In genomic region chr7:73718438-73718881, GRCh38 we compare ENCODE assay signal across 9 cellular contexts. TPM values are rescaled to one million over a fixed set of nuclear protein-coding genes. Genes with fewer than 3 reads are reported as not detected.
DNase-seq lines count a peak whose midpoint lies in the region; ATAC-seq, FAIRE-seq and TF ChIP-seq lines count a peak whose summit lies in the region.
"Had no signal": no experiment of that assay in that cellular context is flagged by ENCODE, and none has a peak within 500 bp of the region (broad histone marks: within the 10 kb centered on the region; RNA-seq: fewer than 3 reads in every experiment).

No MANE protein-coding gene starts in this region.

- H3K27ac ChIP-seq in astrocyte (ENCODE audit: low read depth, low read length) (peak overlapping the region; percentile 95), mesendoderm (ENCODE audit: low read depth, low read length) (no peak overlapping the region)

- H3K27ac Mint-ChIP-seq in astrocyte (ENCODE audit: unreplicated experiment): no peak overlapping the region

- ATAC-seq in activated CD4-positive, CD25-positive, alpha-beta regulatory T cell treated with anti-CD3 and anti-CD28 coated beads, Interleukin-2, amount 50 U/mL, for 24 hours: no peak
- ATAC-seq in GM18861 (IDR thresholded peaks at IDR 0.05; ENCODE audit: unreplicated experiment): no peak

- TF ChIP-seq CTCF in astrocyte (IDR thresholded peaks at IDR 0.05; ENCODE audit: insufficient read depth, low read depth, low read length): no peak

- H2AFZ ChIP-seq in astrocyte (ENCODE audit: low read depth, low read length): no peak overlapping the region

- H3K27me3 ChIP-seq in astrocyte (ENCODE audit: insufficient read depth, low read length) (no peaks in the 10 kb centered on the region), mesendoderm (ENCODE audit: insufficient read depth, low read length, poor library complexity) (peaks cover 2% of the 10 kb centered on the region)

- no peak overlapping the region for H4K8ac ChIP-seq in mesendoderm (ENCODE audit: low read depth, low read length)

- no peak overlapping the region for H2BK5ac ChIP-seq in mesendoderm (ENCODE audit: low read length)

- no CpG with 5 or more reads among the region's 9 CpGs for WGBS in mesendoderm (ENCODE audit: extremely low coverage, insufficient coverage, low lambda C conversion rate)

- H2BK15ac ChIP-seq in mesendoderm (replicated peaks; ENCODE audit: low read depth): no peak overlapping the region

- peaks cover 12% of the 10 kb centered on the region for H3K27me3 Mint-ChIP-seq in astrocyte (ENCODE audit: low read depth, unreplicated experiment)

- H2AK5ac ChIP-seq in mesendoderm (ENCODE audit: low read length): no peak overlapping the region

- no peak overlapping the region for H2BK120ac ChIP-seq in mesendoderm (ENCODE audit: low read depth, low read length)

- no peaks in the 10 kb centered on the region for H3K9me3 ChIP-seq in astrocyte (ENCODE audit: insufficient read depth, low read depth, low read length)

- H4K5ac ChIP-seq in mesendoderm (ENCODE audit: low read length): no peak overlapping the region

- no peak overlapping the region for H3K18ac ChIP-seq in mesendoderm (ENCODE audit: low read length)

- peak overlapping the region; percentile 95 for H3K9ac ChIP-seq in astrocyte (ENCODE audit: low read length)
- peak overlapping the region; percentile 82 for H3K9ac ChIP-seq in mesendoderm (ENCODE audit: low read length)

- DNase-seq in stimulated activated CD4-positive, alpha-beta T cell treated with anti-CD3 and anti-CD28 coated beads, Interleukin-4, amount 100 ng/mL, for 1 hour: peak; percentile 39
- no peak for DNase-seq in stimulated activated CD4-positive, alpha-beta T cell treated with anti-CD3 and anti-CD28 coated beads, Interleukin-2, amount 100 ng/mL, for 48 hours
- no peak for DNase-seq in astrocyte (ENCODE audit: low read depth)
- DNase-seq in mesendoderm: no peak
- no peak for DNase-seq in erythroblast (lab: John Stamatoyannopoulos, UW)
- no peak for DNase-seq in GM19240 (ENCODE audit: insufficient read length, low spot score)

- no peaks in the 10 kb centered on the region for H3K79me1 ChIP-seq in mesendoderm (ENCODE audit: low read length)

- H3K4me1 Mint-ChIP-seq in astrocyte (ENCODE audit: low read depth, unreplicated experiment): peaks cover 20% of the 10 kb centered on the region

- H3K4me1 ChIP-seq in astrocyte (ENCODE audit: insufficient read depth, low read length): peaks cover 36% of the 10 kb centered on the region
- H3K4me1 ChIP-seq in mesendoderm (ENCODE audit: control insufficient read depth, low read depth, low read length): no peaks in the 10 kb centered on the region

- H3K36me3 Mint-ChIP-seq in astrocyte (ENCODE audit: low read depth, unreplicated experiment): no peaks in the 10 kb centered on the region

- H3K23ac ChIP-seq in mesendoderm (ENCODE audit: low read length): no peak overlapping the region

- H3K4ac ChIP-seq in mesendoderm (ENCODE audit: low read depth, low read length): no peak overlapping the region

- peak overlapping the region; percentile 83 for H3K4me3 Mint-ChIP-seq in astrocyte (ENCODE audit: unreplicated experiment)

- H3K4me2 ChIP-seq in astrocyte (ENCODE audit: low read length) (peak overlapping the region; percentile 91), mesendoderm (ENCODE audit: low read length) (peak overlapping the region; percentile 85)

- peaks cover 11% of the 10 kb centered on the region for H3K36me3 ChIP-seq in astrocyte (ENCODE audit: insufficient read depth, low read length)
- H3K36me3 ChIP-seq in mesendoderm (ENCODE audit: control insufficient read depth, insufficient read depth, low read length): no peaks in the 10 kb centered on the region

- H3K9me3 Mint-ChIP-seq in astrocyte (ENCODE audit: unreplicated experiment): no peaks in the 10 kb centered on the region

- H3K79me2 ChIP-seq in astrocyte (ENCODE audit: insufficient read depth, low read length): peaks cover 59% of the 10 kb centered on the region
- no peaks in the 10 kb centered on the region for H3K79me2 ChIP-seq in mesendoderm (ENCODE audit: control insufficient read depth, insufficient read depth, low read length)

- no peak for TF ChIP-seq POLR2A in erythroblast (IDR thresholded peaks at IDR 0.05; ENCODE audit: low read length)

- H3K4me3 ChIP-seq in astrocyte (ENCODE audit: insufficient read depth, low read depth, low read length): peak overlapping the region; percentile 88
- no peak overlapping the region for H3K4me3 ChIP-seq in mesendoderm (ENCODE audit: low read length)

- no peak overlapping the region for H3K56ac ChIP-seq in mesendoderm (ENCODE audit: low read length)

- FAIRE-seq in astrocyte (lab: Jason Lieb, UNC): no peak

- peaks cover 48% of the 10 kb centered on the region for H4K20me1 ChIP-seq in astrocyte (ENCODE audit: insufficient read depth, low read length)

RNA-seq across cellular contexts. Expression of gene STX1A, which starts 1.0 kb away (rescaled TPM):
- total RNA-seq in astrocyte: 15.0 and 19.7 TPM in 2 replicates
- polyA plus RNA-seq in mesendoderm (2013, experiment 1 of 2): 4.8 TPM
- polyA plus RNA-seq in mesendoderm (2013, experiment 2 of 2): 5.3 TPM

RNA-seq across cellular contexts. Expression of gene ABHD11, which starts 20.1 kb away (rescaled TPM):
- 9.3 and 10.8 TPM in 2 replicates for total RNA-seq in astrocyte
- 9.8 TPM for polyA plus RNA-seq in mesendoderm (2013, experiment 1 of 2)
- 10.8 TPM for polyA plus RNA-seq in mesendoderm (2013, experiment 2 of 2)

RNA-seq across cellular contexts. Expression of gene BUD23, which starts 35.1 kb away (rescaled TPM):
- 68.3 and 73.1 TPM in 2 replicates for total RNA-seq in astrocyte
- polyA plus RNA-seq in mesendoderm (2013, experiment 1 of 2): 149 TPM
- 149 TPM for polyA plus RNA-seq in mesendoderm (2013, experiment 2 of 2)

RNA-seq across cellular contexts. Expression of gene DNAJC30, which starts 35.2 kb away (rescaled TPM):
- 10.5 and 11.0 TPM in 2 replicates for total RNA-seq in astrocyte
- 7.6 TPM for polyA plus RNA-seq in mesendoderm (2013, experiment 1 of 2)
- polyA plus RNA-seq in mesendoderm (2013, experiment 2 of 2): 7.6 TPM

RNA-seq across cellular contexts. Expression of gene VPS37D, which starts 50.8 kb away (rescaled TPM):
- 2.9 and 3.6 TPM in 2 replicates for total RNA-seq in astrocyte
- 1.1 TPM for polyA plus RNA-seq in mesendoderm (2013, experiment 1 of 2)
- 1.1 TPM for polyA plus RNA-seq in mesendoderm (2013, experiment 2 of 2)
- total RNA-seq: T-helper 2 cell treated with Interferon-gamma antibody and Interleukin-4, amounts not matched to agents 100 ng/mL and 5 ng/mL, for 36 hours had no signal
